Comparison of ENCODE assay signal across 17 cellular contexts in genomic region chr6:142184332-142184731, GRCh38. TPM values are rescaled to one million over a fixed set of nuclear protein-coding genes. Genes with fewer than 3 reads are reported as not detected.
"Had no signal": no experiment of that assay in that cellular context is flagged by ENCODE, and none has a peak within 500 bp of the region (broad histone marks: within the 10 kb centered on the region; RNA-seq: fewer than 3 reads in every experiment).

No MANE protein-coding gene starts in this region.

- H3K4me1 ChIP-seq: ascending aorta, breast epithelium, suprapubic skin had no signal

- H3K27me3 ChIP-seq: ascending aorta, breast epithelium, esophagus muscularis mucosa, gastroesophageal sphincter, heart left ventricle, suprapubic skin had no signal

- H3K27ac ChIP-seq: ascending aorta, breast epithelium, esophagus muscularis mucosa, gastroesophageal sphincter, heart left ventricle, left ventricle myocardium inferior, suprapubic skin had no signal

- DNase-seq: activated CD4-positive, alpha-beta T cell treated with anti-CD3 and anti-CD28 coated beads for 36 hours; activated CD4-positive, alpha-beta T cell treated with anti-CD3 and anti-CD28 coated beads, Interleukin-2, amount 50 U/mL, for 48 hours; activated naive CD4-positive, alpha-beta T cell treated with Interleukin-2 at 50 U/mL for 16 hours; activated naive CD8-positive, alpha-beta T cell treated with anti-CD3 and anti-CD28 coated beads, Interleukin-2, amount 50 U/mL, for 24 hours; effector CD4-positive, alpha-beta T cell; heart left ventricle; kidney; left ventricle myocardium inferior; stimulated activated CD4-positive, alpha-beta T cell treated with anti-CD3 and anti-CD28 coated beads, Interleukin-2, amount 100 ng/mL, for 24 hours; stimulated activated naive CD8-positive, alpha-beta T cell treated with anti-CD3 and anti-CD28 coated beads, Interleukin-15, amount 100 ng/mL, for 72 hours; trophoblast cell had no signal

- H3K4me3 ChIP-seq: ascending aorta, breast epithelium, esophagus muscularis mucosa, gastroesophageal sphincter, heart left ventricle, left ventricle myocardium inferior, suprapubic skin had no signal

- H3K36me3 ChIP-seq: breast epithelium, suprapubic skin had no signal

- H3K9me3 ChIP-seq: ascending aorta, breast epithelium, esophagus muscularis mucosa, gastroesophageal sphincter, heart left ventricle, left ventricle myocardium inferior, suprapubic skin had no signal

- ATAC-seq: activated CD4-positive, alpha-beta T cell treated with anti-CD3 and anti-CD28 coated beads for 36 hours; activated naive CD8-positive, alpha-beta T cell treated with anti-CD3 and anti-CD28 coated beads, Interleukin-2, amount 50 U/mL, for 24 hours; gastroesophageal sphincter; heart left ventricle; stimulated activated naive CD8-positive, alpha-beta T cell treated with anti-CD3 and anti-CD28 coated beads, Interleukin-15, amount 100 ng/mL, for 72 hours had no signal

RNA-seq across cellular contexts. Expression of gene NMBR, which starts 37.4 kb away (rescaled TPM):
- polyA plus RNA-seq: heart left ventricle, neural cell had no signal

RNA-seq across cellular contexts. Expression of gene GJE1, which starts 51.6 kb away (rescaled TPM):
- polyA plus RNA-seq: heart left ventricle, neural cell had no signal
